ENCODE assay signal across 2 cellular contexts in the genomic region with DNA sequence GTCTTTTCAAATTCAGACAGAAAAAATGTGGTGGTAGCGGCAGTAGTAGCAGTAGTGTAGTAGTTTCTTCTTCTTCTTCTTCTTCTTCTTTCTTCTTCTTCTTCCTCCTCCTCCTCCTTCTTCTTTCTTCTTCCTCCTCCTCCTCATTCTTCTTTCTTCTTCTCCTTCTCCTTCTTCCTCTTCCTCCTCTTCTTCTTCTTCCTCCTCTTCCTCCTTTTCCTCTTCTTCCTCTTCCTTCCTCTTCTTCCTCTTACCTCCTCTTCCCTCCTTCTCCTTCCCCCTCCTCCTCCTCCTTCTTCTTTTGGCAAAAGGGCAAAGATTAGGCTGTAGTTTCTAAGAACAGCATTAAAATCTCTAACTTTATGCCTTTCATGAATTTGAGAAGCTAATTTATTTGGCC.
TF ChIP-seq lines count a peak whose summit lies in the region.

No MANE protein-coding gene starts in this region.

TF ChIP-seq in HepG2, 621 proteins besides CTCF, POLR2A, EP300 and RAD21:
- TF ChIP-seq ATF7 (IDR thresholded peaks at IDR 0.05): 0 out of 2 replicates have a peak, but pooled peaks have one; percentile 4
- no peak for TF ChIP-seq ATF7 (CRISPR knock-in tag; IDR thresholded peaks at IDR 0.05)
- TF ChIP-seq SOX6 (IDR thresholded peaks at IDR 0.05): peak; percentile 89; the same call in 1 of the 2 replicates
- TF ChIP-seq SOX6 (CRISPR knock-in tag; IDR thresholded peaks at IDR 0.05): no peak
- no peak for TF ChIP-seq ZNF30 (CRISPR knock-in tag; IDR thresholded peaks at IDR 0.05)
- TF ChIP-seq ZNF282 (IDR thresholded peaks at IDR 0.05; ENCODE audit: partially characterized antibody): peak; percentile 32
- peak; percentile 53; the same call in 1 of the 2 replicates for TF ChIP-seq FOXA1 (IDR thresholded peaks at IDR 0.05)
- no peak for TF ChIP-seq FOXA1 (CRISPR knock-in tag; IDR thresholded peaks at IDR 0.05)
- peak; percentile 99 for TF ChIP-seq NONO (IDR thresholded peaks at IDR 0.05)
- no peak for TF ChIP-seq NONO (CRISPR knock-in tag; conservative IDR thresholded peaks at IDR 0.05)
- TF ChIP-seq PLRG1 (conservative IDR thresholded peaks at IDR 0.05): peak; percentile 86; the same call in 1 of the 2 replicates
- peak; percentile 59; the same call in 1 of the 2 replicates for TF ChIP-seq FOXK2 (IDR thresholded peaks at IDR 0.05)
- TF ChIP-seq, protein P1, sequence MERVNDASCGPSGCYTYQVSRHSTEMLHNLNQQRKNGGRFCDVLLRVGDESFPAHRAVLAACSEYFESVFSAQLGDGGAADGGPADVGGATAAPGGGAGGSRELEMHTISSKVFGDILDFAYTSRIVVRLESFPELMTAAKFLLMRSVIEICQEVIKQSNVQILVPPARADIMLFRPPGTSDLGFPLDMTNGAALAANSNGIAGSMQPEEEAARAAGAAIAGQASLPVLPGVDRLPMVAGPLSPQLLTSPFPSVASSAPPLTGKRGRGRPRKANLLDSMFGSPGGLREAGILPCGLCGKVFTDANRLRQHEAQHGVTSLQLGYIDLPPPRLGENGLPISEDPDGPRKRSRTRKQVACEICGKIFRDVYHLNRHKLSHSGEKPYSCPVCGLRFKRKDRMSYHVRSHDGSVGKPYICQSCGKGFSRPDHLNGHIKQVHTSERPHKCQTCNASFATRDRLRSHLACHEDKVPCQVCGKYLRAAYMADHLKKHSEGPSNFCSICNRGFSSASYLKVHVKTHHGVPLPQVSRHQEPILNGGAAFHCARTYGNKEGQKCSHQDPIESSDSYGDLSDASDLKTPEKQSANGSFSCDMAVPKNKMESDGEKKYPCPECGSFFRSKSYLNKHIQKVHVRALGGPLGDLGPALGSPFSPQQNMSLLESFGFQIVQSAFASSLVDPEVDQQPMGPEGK (CRISPR knock-in tag; IDR thresholded peaks at IDR 0.05): no peak
- 0 out of 2 replicates have a peak, but pooled peaks have one; percentile 33 for TF ChIP-seq NFRKB (IDR thresholded peaks at IDR 0.05)
- TF ChIP-seq ZNF7 (CRISPR knock-in tag; IDR thresholded peaks at IDR 0.05): no peak
- 0 out of 2 replicates have a peak, but pooled peaks have one; percentile 35 for TF ChIP-seq FOXP1 (IDR thresholded peaks at IDR 0.05)
- no peak for TF ChIP-seq FOXP1 (CRISPR knock-in tag; IDR thresholded peaks at IDR 0.05)
- peak; percentile 17 for TF ChIP-seq PHB2 (IDR thresholded peaks at IDR 0.05; ENCODE audit: partially characterized antibody)
- TF ChIP-seq NBN (conservative IDR thresholded peaks at IDR 0.05): peak; percentile 80; the same call in 1 of the 2 replicates
- no peak for TF ChIP-seq HHEX (CRISPR knock-in tag; IDR thresholded peaks at IDR 0.05)
- TF ChIP-seq ATM (IDR thresholded peaks at IDR 0.05; ENCODE audit: borderline replicate concordance): peak; percentile 89; the same call in 1 of the 2 replicates
- 0 out of 2 replicates have a peak, but pooled peaks have one; percentile 10 for TF ChIP-seq RAD51 (IDR thresholded peaks at IDR 0.05; ENCODE audit: borderline replicate concordance)
- TF ChIP-seq, protein P2, sequence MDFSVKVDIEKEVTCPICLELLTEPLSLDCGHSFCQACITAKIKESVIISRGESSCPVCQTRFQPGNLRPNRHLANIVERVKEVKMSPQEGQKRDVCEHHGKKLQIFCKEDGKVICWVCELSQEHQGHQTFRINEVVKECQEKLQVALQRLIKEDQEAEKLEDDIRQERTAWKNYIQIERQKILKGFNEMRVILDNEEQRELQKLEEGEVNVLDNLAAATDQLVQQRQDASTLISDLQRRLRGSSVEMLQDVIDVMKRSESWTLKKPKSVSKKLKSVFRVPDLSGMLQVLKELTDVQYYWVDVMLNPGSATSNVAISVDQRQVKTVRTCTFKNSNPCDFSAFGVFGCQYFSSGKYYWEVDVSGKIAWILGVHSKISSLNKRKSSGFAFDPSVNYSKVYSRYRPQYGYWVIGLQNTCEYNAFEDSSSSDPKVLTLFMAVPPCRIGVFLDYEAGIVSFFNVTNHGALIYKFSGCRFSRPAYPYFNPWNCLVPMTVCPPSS (IDR thresholded peaks at IDR 0.05): 0 out of 2 replicates have a peak, but pooled peaks have one; percentile 63
- TF ChIP-seq, protein P3, sequence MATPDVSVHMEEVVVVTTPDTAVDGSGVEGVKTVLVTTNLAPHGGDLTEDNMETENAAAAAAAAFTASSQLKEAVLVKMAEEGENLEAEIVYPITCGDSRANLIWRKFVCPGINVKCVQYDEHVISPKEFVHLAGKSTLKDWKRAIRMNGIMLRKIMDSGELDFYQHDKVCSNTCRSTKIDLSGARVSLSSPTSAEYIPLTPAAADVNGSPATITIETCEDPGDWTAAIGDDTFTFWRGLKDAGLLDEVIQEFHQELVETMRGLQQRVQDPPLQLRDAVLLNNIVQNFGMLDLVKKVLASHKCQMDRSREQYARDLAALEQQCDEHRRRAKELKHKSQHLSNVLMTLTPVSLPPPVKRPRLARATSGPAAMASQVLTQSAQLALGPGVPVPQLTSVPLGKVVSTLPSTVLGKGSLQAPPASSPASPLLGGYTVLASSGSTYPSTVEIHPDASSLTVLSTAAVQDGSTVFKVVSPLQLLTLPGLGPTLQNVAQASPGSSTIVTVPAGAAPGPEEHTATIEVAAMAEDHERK (CRISPR knock-in tag; IDR thresholded peaks at IDR 0.05; ENCODE audit: low read depth): no peak
- TF ChIP-seq, protein P4, sequence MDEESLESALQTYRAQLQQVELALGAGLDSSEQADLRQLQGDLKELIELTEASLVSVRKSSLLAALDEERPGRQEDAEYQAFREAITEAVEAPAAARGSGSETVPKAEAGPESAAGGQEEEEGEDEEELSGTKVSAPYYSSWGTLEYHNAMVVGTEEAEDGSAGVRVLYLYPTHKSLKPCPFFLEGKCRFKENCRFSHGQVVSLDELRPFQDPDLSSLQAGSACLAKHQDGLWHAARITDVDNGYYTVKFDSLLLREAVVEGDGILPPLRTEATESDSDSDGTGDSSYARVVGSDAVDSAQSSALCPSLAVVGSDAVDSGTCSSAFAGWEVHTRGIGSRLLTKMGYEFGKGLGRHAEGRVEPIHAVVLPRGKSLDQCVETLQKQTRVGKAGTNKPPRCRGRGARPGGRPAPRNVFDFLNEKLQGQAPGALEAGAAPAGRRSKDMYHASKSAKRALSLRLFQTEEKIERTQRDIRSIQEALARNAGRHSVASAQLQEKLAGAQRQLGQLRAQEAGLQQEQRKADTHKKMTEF (CRISPR knock-in tag; IDR thresholded peaks at IDR 0.05): no peak
- 0 out of 2 replicates have a peak, but pooled peaks have one; percentile 38 for TF ChIP-seq IKZF1 (IDR thresholded peaks at IDR 0.05)

TF ChIP-seq in K562, 482 proteins besides CTCF, POLR2A, EP300 and RAD21:
- no peak for TF ChIP-seq ZNF431 (CRISPR knock-in tag; IDR thresholded peaks at IDR 0.05)
- TF ChIP-seq, protein P5, sequence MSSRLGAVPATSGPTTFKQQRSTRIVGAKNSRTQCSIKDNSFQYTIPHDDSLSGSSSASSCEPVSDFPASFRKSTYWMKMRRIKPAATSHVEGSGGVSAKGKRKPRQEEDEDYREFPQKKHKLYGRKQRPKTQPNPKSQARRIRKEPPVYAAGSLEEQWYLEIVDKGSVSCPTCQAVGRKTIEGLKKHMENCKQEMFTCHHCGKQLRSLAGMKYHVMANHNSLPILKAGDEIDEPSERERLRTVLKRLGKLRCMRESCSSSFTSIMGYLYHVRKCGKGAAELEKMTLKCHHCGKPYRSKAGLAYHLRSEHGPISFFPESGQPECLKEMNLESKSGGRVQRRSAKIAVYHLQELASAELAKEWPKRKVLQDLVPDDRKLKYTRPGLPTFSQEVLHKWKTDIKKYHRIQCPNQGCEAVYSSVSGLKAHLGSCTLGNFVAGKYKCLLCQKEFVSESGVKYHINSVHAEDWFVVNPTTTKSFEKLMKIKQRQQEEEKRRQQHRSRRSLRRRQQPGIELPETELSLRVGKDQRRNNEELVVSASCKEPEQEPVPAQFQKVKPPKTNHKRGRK (tag; IDR thresholded peaks at IDR 0.05): peak; percentile 43; the same call in 1 of the 2 replicates
